Comparison of ENCODE assay signal across 13 cellular contexts in genomic region chr2:225009768-225010167, GRCh38. TPM values are rescaled to one million over a fixed set of nuclear protein-coding genes. Genes with fewer than 3 reads are reported as not detected.
A peak's percentile ranks its signal among the peaks of the same experiment; 100 is the strongest.
DNase-seq lines count a peak whose midpoint lies in the region; ATAC-seq and TF ChIP-seq lines count a peak whose summit lies in the region.
"Had no signal": no experiment of that assay in that cellular context is flagged by ENCODE, and none has a peak within 500 bp of the region (broad histone marks: within the 10 kb centered on the region; RNA-seq: fewer than 3 reads in every experiment).

No MANE protein-coding gene starts in this region.

- H3K4me1 Mint-ChIP-seq in activated naive CD4-positive, alpha-beta T cell treated with anti-CD3 and anti-CD28 coated beads, Interleukin-2, amount 50 U/mL, for 24 hours: peaks cover 97% of the 10 kb centered on the region
- H3K4me1 Mint-ChIP-seq in T-helper 17 cell: peaks cover 66% of the 10 kb centered on the region

- H3K4me3 ChIP-seq in kidney epithelial cell (ENCODE audit: low read depth, low read length): no peak overlapping the region
- H3K4me3 ChIP-seq: smooth muscle cell had no signal

- H3K9me3 Mint-ChIP-seq in activated naive CD4-positive, alpha-beta T cell treated with anti-CD3 and anti-CD28 coated beads, Interleukin-2, amount 50 U/mL, for 24 hours: peaks cover 9% of the 10 kb centered on the region
- H3K9me3 Mint-ChIP-seq: nephron progenitor cell had no signal

- DNase-seq in activated naive CD4-positive, alpha-beta T cell treated with anti-CD3 and anti-CD28 coated beads, Interleukin-2, amount 50 U/mL, for 16 hours: no peak
- DNase-seq in T-helper 17 cell: no peak
- DNase-seq in kidney epithelial cell (ENCODE audit: low read depth): peak; percentile 62
- no peak for DNase-seq in NCI-H524 (lab: John Stamatoyannopoulos, UW)
- no peak for DNase-seq in SK-N-DZ (ENCODE audit: low spot score)
- DNase-seq in hippocampal formation (lab: John Stamatoyannopoulos, UW): no peak
- DNase-seq: activated T-cell treated with anti-CD3 and anti-CD28 coated beads, Interleukin-2, amount 50 U/mL, for 48 hours; nephron progenitor cell; RPMI8226 had no signal

- TF ChIP-seq CTCF in kidney epithelial cell (IDR thresholded peaks at IDR 0.05; ENCODE audit: insufficient read depth, low read length, poor library complexity, severe bottlenecking): no peak

- no peaks in the 10 kb centered on the region for H3K27me3 Mint-ChIP-seq in activated naive CD4-positive, alpha-beta T cell treated with anti-CD3 and anti-CD28 coated beads, Interleukin-2, amount 50 U/mL, for 24 hours
- no peaks in the 10 kb centered on the region for H3K27me3 Mint-ChIP-seq in T-helper 17 cell

- ATAC-seq in T-helper 17 cell (no peak), HG02840 (IDR thresholded peaks at IDR 0.05; ENCODE audit: low FRiP score, unreplicated experiment) (no peak)

- H3K27me3 ChIP-seq in kidney epithelial cell (ENCODE audit: control insufficient read depth, insufficient read depth, low read length): no peaks in the 10 kb centered on the region

- H3K36me3 ChIP-seq in kidney epithelial cell (ENCODE audit: control insufficient read depth, insufficient read depth, low read length): no peaks in the 10 kb centered on the region

- peak overlapping the region; percentile 43 for H3K4me3 Mint-ChIP-seq in activated naive CD4-positive, alpha-beta T cell treated with anti-CD3 and anti-CD28 coated beads, Interleukin-2, amount 50 U/mL, for 24 hours
- no peak overlapping the region for H3K4me3 Mint-ChIP-seq in T-helper 17 cell
- H3K4me3 Mint-ChIP-seq: nephron progenitor cell had no signal

- peak overlapping the region; percentile 99 for H3K27ac Mint-ChIP-seq in activated naive CD4-positive, alpha-beta T cell treated with anti-CD3 and anti-CD28 coated beads, Interleukin-2, amount 50 U/mL, for 24 hours
- peak overlapping the region; percentile 90 for H3K27ac Mint-ChIP-seq in T-helper 17 cell

- peaks cover 20% of the 10 kb centered on the region for H3K36me3 Mint-ChIP-seq in activated naive CD4-positive, alpha-beta T cell treated with anti-CD3 and anti-CD28 coated beads, Interleukin-2, amount 50 U/mL, for 24 hours
- H3K36me3 Mint-ChIP-seq in T-helper 17 cell (ENCODE audit: low read depth): peaks cover 2% of the 10 kb centered on the region

- H3K9me3 ChIP-seq in T-helper 17 cell (ENCODE audit: control insufficient read depth, low read length, poor library complexity, severe bottlenecking): no peaks in the 10 kb centered on the region

RNA-seq across cellular contexts. Expression of gene DOCK10, which starts 32.5 kb away (rescaled TPM):
- total RNA-seq in T-helper 17 cell (100 to 1,000 TPM; 185 to 233 TPM), kidney epithelial cell (1.2 and 5.0 TPM in 2 replicates)
- polyA plus RNA-seq in SK-N-DZ (2014; cell fraction: cytosol; rRNA removed): 7.9 and 11.6 TPM in 2 replicates
- 5.7 and 8.7 TPM in 2 replicates for polyA plus RNA-seq in SK-N-DZ (2014; cell fraction: nucleus; rRNA removed)
- total RNA-seq: G401 had no signal
- polyA plus RNA-seq: smooth muscle cell had no signal

Comparison
In these comparisons a context has a peak if more than half of its experiments do, and no peak if none do; other contexts are left out.
1. RNA of gene DOCK10, which starts 32.5 kb away (total RNA-seq): 185 to 233 TPM in T-helper 17 cell; 1.2 to 5.0 TPM in kidney epithelial cell; every median in the first group is over 10 times any median in the second.